Comparison of ENCODE assay signal across 21 cellular contexts in genomic region chr1:236751385-236751784, GRCh38.
"Had no signal": no experiment of that assay in that cellular context is flagged by ENCODE, and none has a peak within 500 bp of the region (broad histone marks: within the 10 kb centered on the region; RNA-seq: fewer than 3 reads in every experiment).

No MANE protein-coding gene starts in this region.

- H2AFZ ChIP-seq: parathyroid adenoma had no signal

- DNase-seq: hypothalamus; islet precursor cell; lower lobe of right lung; mammary epithelial cell; mesenchymal stem cell; naive thymus-derived CD8-positive, alpha-beta T cell; occipital lobe; psoas muscle; right lobe of liver; stimulated activated CD4-positive, alpha-beta T cell treated with anti-CD3 and anti-CD28 coated beads, Interleukin-1b, Interleukin-23, amount 100 ng/mL, for 48 hours; stimulated activated CD4-positive, alpha-beta T cell treated with anti-CD3 and anti-CD28 coated beads, Interleukin-2, amount 100 ng/mL, for 48 hours; stimulated activated CD4-positive, alpha-beta T cell treated with anti-CD3 and anti-CD28 coated beads, Interleukin-4, amount 100 ng/mL, for 4 hours; stimulated activated CD8-positive, alpha-beta memory T cell treated with anti-CD3 and anti-CD28 coated beads, Interleukin-4, amount 100 ng/mL, for 48 hours; stimulated activated naive CD4-positive, alpha-beta T cell; tibial artery; uterus had no signal

- H3K9me3 ChIP-seq: lower lobe of right lung, neutrophil, psoas muscle, right lobe of liver, suprapubic skin, thoracic aorta, tibial artery, uterus had no signal

- H3K4me1 ChIP-seq: lower lobe of right lung, parathyroid adenoma, psoas muscle, right lobe of liver, suprapubic skin, tibial artery, uterus had no signal

- H3K9ac ChIP-seq: parathyroid adenoma had no signal

- H3K4me3 ChIP-seq: lower lobe of right lung, psoas muscle, right lobe of liver, smooth muscle cell, suprapubic skin, thoracic aorta, tibial artery, uterus had no signal

- H3K4me2 ChIP-seq: smooth muscle cell had no signal

- H3K36me3 ChIP-seq: lower lobe of right lung, neutrophil, right lobe of liver, suprapubic skin, uterus had no signal

- H3K79me2 ChIP-seq: parathyroid adenoma had no signal

- H3K27me3 ChIP-seq: right lobe of liver, suprapubic skin, tibial artery, uterus had no signal

- H3K27ac ChIP-seq: lower lobe of right lung, neutrophil, parathyroid adenoma, psoas muscle, right lobe of liver, suprapubic skin, thoracic aorta, tibial artery, uterus had no signal
